In genomic region chr4:102007959-102008425, GRCh38 we compare ENCODE assay signal across 9 cellular contexts.
DNase-seq lines count a peak whose midpoint lies in the region; ATAC-seq and TF ChIP-seq lines count a peak whose summit lies in the region.
"Had no signal": no experiment of that assay in that cellular context is flagged by ENCODE, and none has a peak within 500 bp of the region (broad histone marks: within the 10 kb centered on the region; RNA-seq: fewer than 3 reads in every experiment).

No MANE protein-coding gene starts in this region.

- no peak overlapping the region for H2AFZ ChIP-seq in trophoblast cell (ENCODE audit: insufficient read depth, low read length, poor library complexity)

- H2AK5ac ChIP-seq in trophoblast cell (ENCODE audit: low read length), result no peak overlapping the region

- H3K4ac ChIP-seq in trophoblast cell (ENCODE audit: low read depth, low read length), result no peak overlapping the region

- H3K4me1 ChIP-seq in trophoblast cell (ENCODE audit: control insufficient read depth in 1 of 2, insufficient read depth in 2 of 2, low read length in 2 of 2) (no peaks in the 10 kb centered on the region), vagina (no peaks in the 10 kb centered on the region)

- no peak overlapping the region for H2BK12ac ChIP-seq in trophoblast cell (ENCODE audit: low read length)

- POLR2A ChIA-PET in activated CD4-positive, alpha-beta T cell treated with anti-CD3 and anti-CD28 coated beads for 36 hours (lab: Charles Lee), result no interaction called here

- H4K8ac ChIP-seq in trophoblast cell (ENCODE audit: low read depth, low read length), result no peak overlapping the region

- no peak overlapping the region for H2BK5ac ChIP-seq in trophoblast cell (ENCODE audit: low read depth, low read length, poor library complexity)

- TF ChIP-seq CTCF in vagina (IDR thresholded peaks at IDR 0.05), result no peak

- H3K27me3 Mint-ChIP-seq in activated CD4-positive, alpha-beta T cell treated with anti-CD3 and anti-CD28 coated beads for 36 hours, result peaks cover 2% of the 10 kb centered on the region

- H3K79me2 ChIP-seq in trophoblast cell (ENCODE audit: control insufficient read depth, insufficient read depth, low read length, poor library complexity), result no peaks in the 10 kb centered on the region

- ATAC-seq in activated CD4-positive, alpha-beta T cell treated with anti-CD3 and anti-CD28 coated beads for 36 hours, result peak; percentile 95
- ATAC-seq in GM21825 (IDR thresholded peaks at IDR 0.05; ENCODE audit: unreplicated experiment) (peak; percentile 86), HG03521 (IDR thresholded peaks at IDR 0.05; ENCODE audit: unreplicated experiment) (peak; percentile 92)

- H3K36me3 ChIP-seq in trophoblast cell (ENCODE audit: control insufficient read depth in 1 of 2, insufficient read depth in 2 of 2, low read length in 2 of 2) (no peaks in the 10 kb centered on the region), vagina (no peaks in the 10 kb centered on the region)

- intact Hi-C loops in activated CD4-positive, alpha-beta T cell treated with anti-CD3 and anti-CD28 coated beads for 36 hours (cut with DNase I, micrococcal nuclease), result loop anchor here (2.0 to 5.0 kb wide), 6 partner anchors 383 to 1991 kb away; no protein-coding TSS in a partner anchor
- intact Hi-C loops in vagina (cut with DNase I), result no loop called here

- H4K12ac ChIP-seq in trophoblast cell (ENCODE audit: low read depth, low read length), result no peak overlapping the region

- no peaks in the 10 kb centered on the region for H3K27me3 ChIP-seq in trophoblast cell (ENCODE audit: insufficient read depth, low read length)
- no peaks in the 10 kb centered on the region for H3K27me3 ChIP-seq in vagina

- H3K4me2 ChIP-seq in trophoblast cell (ENCODE audit: low read length), result no peak overlapping the region

- no peak overlapping the region for H3K4me3 Mint-ChIP-seq in activated CD4-positive, alpha-beta T cell treated with anti-CD3 and anti-CD28 coated beads for 36 hours
- H3K4me3 Mint-ChIP-seq: nephron had no signal

- no peak overlapping the region for H3K23ac ChIP-seq in trophoblast cell (ENCODE audit: low read length)

- WGBS in trophoblast cell (ENCODE audit: extremely low coverage, insufficient coverage, insufficient read length), result no CpG with 5 or more reads among the region's 2 CpGs

- TF ChIP-seq POLR2A in vagina (IDR thresholded peaks at IDR 0.05), result no peak

- H2BK120ac ChIP-seq in trophoblast cell (ENCODE audit: insufficient read depth, low read length, poor library complexity), result no peak overlapping the region

- H3K9ac ChIP-seq in trophoblast cell (ENCODE audit: low read length), result no peak overlapping the region

- H3K36me3 Mint-ChIP-seq in activated CD4-positive, alpha-beta T cell treated with anti-CD3 and anti-CD28 coated beads for 36 hours (ENCODE audit: low read depth), result no peaks in the 10 kb centered on the region

- no peak overlapping the region for H3K27ac Mint-ChIP-seq in activated CD4-positive, alpha-beta T cell treated with anti-CD3 and anti-CD28 coated beads for 36 hours
- H3K27ac Mint-ChIP-seq: nephron had no signal

- H3K14ac ChIP-seq in trophoblast cell (ENCODE audit: low read length), result no peak overlapping the region

- no peak overlapping the region for H3K18ac ChIP-seq in trophoblast cell (ENCODE audit: low read length)

- CTCF ChIA-PET in activated CD4-positive, alpha-beta T cell treated with anti-CD3 and anti-CD28 coated beads for 36 hours (lab: Charles Lee), result interaction anchor here (0.7 kb wide), 1 partner anchor 516 kb away, joined by 3 read pairs; no protein-coding TSS in a partner anchor

- H4K91ac ChIP-seq in trophoblast cell (ENCODE audit: low read depth, low read length), result no peak overlapping the region

- peak; percentile 20 for DNase-seq in activated CD4-positive, alpha-beta T cell treated with anti-CD3 and anti-CD28 coated beads for 36 hours
- DNase-seq in activated CD4-positive, alpha-beta T cell treated with anti-CD3 and anti-CD28 coated beads, Interleukin-2, amount 50 U/mL, for 1 hour, result no peak
- DNase-seq in trophoblast cell (peak; percentile 0 to 63), vagina (ENCODE audit: extremely low spot score in 2 of 2) (no peak), NCI-H524 treated with DMSO at 0.1 percent for 48 hours (lab: John Stamatoyannopoulos, UW) (no peak), anterior cingulate cortex (lab: John Stamatoyannopoulos, UW) (no peak)

- H3K79me1 ChIP-seq in trophoblast cell (ENCODE audit: low read length), result no peaks in the 10 kb centered on the region

- H3K4me1 Mint-ChIP-seq in activated CD4-positive, alpha-beta T cell treated with anti-CD3 and anti-CD28 coated beads for 36 hours, result peaks cover 15% of the 10 kb centered on the region
- H3K4me1 Mint-ChIP-seq: nephron had no signal

- H3K4me3 ChIP-seq in trophoblast cell (ENCODE audit: low read depth, low read length), result no peak overlapping the region
- H3K4me3 ChIP-seq in vagina, result no peak overlapping the region

- no peaks in the 10 kb centered on the region for H3K9me3 Mint-ChIP-seq in activated CD4-positive, alpha-beta T cell treated with anti-CD3 and anti-CD28 coated beads for 36 hours (ENCODE audit: low read depth)
- H3K9me3 Mint-ChIP-seq: nephron had no signal

- H3K27ac ChIP-seq in trophoblast cell (ENCODE audit: low read depth, low read length) (no peak overlapping the region), vagina (no peak overlapping the region)

- H3K9me3 ChIP-seq in trophoblast cell (ENCODE audit: insufficient read depth, low read depth, low read length), result no peaks in the 10 kb centered on the region
- no peaks in the 10 kb centered on the region for H3K9me3 ChIP-seq in vagina

Comparison
In these comparisons a context has a peak if more than half of its experiments do, and no peak if none do; other contexts are left out.
1. DNase-seq: peak in activated CD4-positive, alpha-beta T cell treated with anti-CD3 and anti-CD28 coated beads for 36 hours (single experiment) and trophoblast cell (2 of 2); none in activated CD4-positive, alpha-beta T cell treated with anti-CD3 and anti-CD28 coated beads, Interleukin-2, amount 50 U/mL, for 1 hour (single experiment), vagina (0 of 2), NCI-H524 treated with DMSO at 0.1 percent for 48 hours (single experiment) and anterior cingulate cortex (0 of 58).
2. Peak in every context shown above with its lines, with median percentiles within 50 percentile points of each other: ATAC-seq.